13 cellular contexts compared by ENCODE assay signal in the genomic region with DNA sequence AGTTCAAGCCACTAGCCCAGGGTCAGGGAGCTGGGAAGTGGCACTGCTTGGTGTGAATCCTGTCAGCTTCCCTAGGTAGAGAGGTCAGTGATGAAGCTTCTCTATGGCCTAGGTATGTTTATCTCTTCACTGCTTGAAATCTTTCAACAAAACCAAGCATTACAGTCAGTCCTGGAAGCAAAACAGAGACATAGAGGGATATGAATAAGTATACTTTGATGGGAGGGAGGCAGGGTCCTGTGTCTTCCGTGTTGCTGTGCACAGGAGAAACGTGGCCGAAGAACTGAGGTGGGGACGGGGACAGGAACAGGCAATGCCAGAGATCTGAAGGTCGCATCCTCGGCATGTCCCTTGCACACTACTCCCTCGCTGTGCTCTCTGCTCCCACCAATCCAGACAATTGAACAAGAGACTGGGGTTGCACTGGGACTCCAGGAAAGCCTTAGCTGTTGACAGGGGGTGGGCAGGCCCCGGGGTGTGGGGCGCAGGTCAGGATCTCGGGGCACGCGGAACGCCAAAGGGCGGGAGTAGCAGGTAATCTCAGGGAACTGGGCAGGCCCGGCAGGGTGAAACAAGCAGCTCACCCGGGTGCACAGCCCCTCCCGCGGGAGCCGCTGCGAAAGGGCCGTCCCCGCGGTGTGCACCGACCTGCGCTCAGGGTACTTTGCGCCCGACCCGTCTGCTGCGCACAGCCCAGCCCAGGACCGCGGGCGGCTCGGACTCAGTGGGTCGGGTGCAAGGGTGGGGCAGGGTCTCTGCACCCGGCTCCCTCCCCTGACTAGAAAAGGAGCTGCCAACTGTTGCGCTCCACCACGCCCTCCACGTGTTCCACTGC. TPM values are rescaled to one million over a fixed set of nuclear protein-coding genes. Genes with fewer than 3 reads are reported as not detected.
A peak's percentile ranks its signal among the peaks of the same experiment; 100 is the strongest.
DNase-seq lines count a peak whose midpoint lies in the region; TF ChIP-seq lines count a peak whose summit lies in the region.
"Had no signal": no experiment of that assay in that cellular context is flagged by ENCODE, and none has a peak within 500 bp of the region (broad histone marks: within the 10 kb centered on the region; RNA-seq: fewer than 3 reads in every experiment).

A gene (plus strand): TSS at position 810 of the 835 bp plus-strand sequence. CDS start 71 bp downstream, outside the sequence.

- H3K4me2 ChIP-seq in neuronal stem cell (ENCODE audit: insufficient read depth, low read length, poor library complexity, severe bottlenecking): no peak within 1 kb of the TSS
- H3K4me2 ChIP-seq: A549 had no signal

- H3K27ac Mint-ChIP-seq in T-helper 1 cell treated with Interleukin-12 subunit alpha and Interleukin-12 subunit beta and Interleukin-4 antibody, amounts not matched to agents 30 μg/mL and 1 μg/mL, for 36 hours: no peak within 1 kb of the TSS

- H3K27me3 ChIP-seq in Peyer's patch: no peaks in the 10 kb centered on the region
- peaks cover 0 to 4% of the 10 kb centered on the region in 2 donors for H3K27me3 ChIP-seq in esophagus (ENCODE audit: control insufficient read depth in 1 of 2, insufficient read depth in 2 of 2, low read length in 2 of 2)
- peaks cover 42 to 100% (median 96%) of the 10 kb centered on the region in 3 experiments for H3K27me3 ChIP-seq in neuronal stem cell (ENCODE audit: control insufficient read depth in 3 of 3, insufficient read depth in 3 of 3, low read depth in 1 of 3, low read length in 3 of 3)
- H3K27me3 ChIP-seq: ascending aorta had no signal

- DNase-seq in T-helper 1 cell (no peak), Peyer's patch (peak in 2 of 3 donors; percentile 53 to 96), neuronal stem cell (ENCODE audit: low spot score) (no peak), COR-L47 (lab: John Stamatoyannopoulos, UW) (no peak), C1 segment of cervical spinal cord (lab: John Stamatoyannopoulos, UW) (no peak), NCI-H82 treated with DMSO at 0.1 percent for 48 hours (lab: John Stamatoyannopoulos, UW; ENCODE audit: unreplicated experiment) (no peak)
- DNase-seq: activated CD4-positive, CD25-positive, alpha-beta regulatory T cell treated with anti-CD3 and anti-CD28 coated beads, Interleukin-2, amount 50 U/mL, for 72 hours; NCI-H1105 treated with DMSO at 0.1 percent for 48 hours had no signal

- H3K9ac ChIP-seq in neuronal stem cell (ENCODE audit: low read depth, low read length, poor library complexity): no peak within 1 kb of the TSS

- peaks cover 87% of the 10 kb centered on the region for H3K27me3 Mint-ChIP-seq in T-helper 1 cell treated with Interleukin-12 subunit alpha and Interleukin-12 subunit beta and Interleukin-4 antibody, amounts not matched to agents 30 μg/mL and 1 μg/mL, for 36 hours (ENCODE audit: low read depth)

- H3K36me3 Mint-ChIP-seq in T-helper 1 cell treated with Interleukin-12 subunit alpha and Interleukin-12 subunit beta and Interleukin-4 antibody, amounts not matched to agents 30 μg/mL and 1 μg/mL, for 36 hours (ENCODE audit: low read depth): peaks cover 4% of the 10 kb centered on the region

- H3K14ac ChIP-seq in neuronal stem cell (ENCODE audit: low read length): no peak within 1 kb of the TSS

- TF ChIP-seq POLR2A in Peyer's patch (IDR thresholded peaks at IDR 0.05): no peak

- no peak within 1 kb of the TSS for H2BK12ac ChIP-seq in neuronal stem cell (ENCODE audit: low read length)

- H4K8ac ChIP-seq in neuronal stem cell (ENCODE audit: low read depth, low read length): no peak within 1 kb of the TSS

- no peaks in the 10 kb centered on the region for H3K79me1 ChIP-seq in neuronal stem cell (ENCODE audit: low read depth, low read length)

- no peak within 1 kb of the TSS for H4K91ac ChIP-seq in neuronal stem cell (ENCODE audit: low read depth, low read length, poor library complexity)

- H3K4me1 ChIP-seq in Peyer's patch: peaks cover 0 to 21% (median 0%) of the 10 kb centered on the region in 4 donors
- H3K4me1 ChIP-seq in esophagus (ENCODE audit: control insufficient read depth in 2 of 2, insufficient read depth in 2 of 2, low read length in 1 of 2): peaks cover 9 to 17% of the 10 kb centered on the region in 2 donors
- no peaks in the 10 kb centered on the region for H3K4me1 ChIP-seq in neuronal stem cell (ENCODE audit: control insufficient read depth in 2 of 2, insufficient read depth in 1 of 2, low read depth in 1 of 2, low read length in 2 of 2)
- H3K4me1 ChIP-seq: A549 had no signal

- H3K9me3 ChIP-seq in Peyer's patch: no peaks in the 10 kb centered on the region
- H3K9me3 ChIP-seq in esophagus (ENCODE audit: control insufficient read depth in 2 of 2, insufficient read depth in 1 of 2, low read depth in 1 of 2, low read length in 1 of 2): no peaks in the 10 kb centered on the region
- peaks cover 0 to 2% of the 10 kb centered on the region in 2 donors for H3K9me3 ChIP-seq in neuronal stem cell (replicated peaks in 1 of 2; ENCODE audit: control insufficient read depth in 2 of 2, insufficient read depth in 1 of 2, low read depth in 1 of 2, low read length in 2 of 2)
- H3K9me3 ChIP-seq: A549, ascending aorta had no signal

- H3K4me3 ChIP-seq in Peyer's patch (peak within 1 kb of the TSS in 1 of 4 donors; percentile 56), esophagus (ENCODE audit: low read depth in 1 of 2, low read length in 2 of 2) (peak within 1 kb of the TSS; percentile 7 to 22), neuronal stem cell (ENCODE audit: low read length in 2 of 2) (no peak within 1 kb of the TSS)
- H3K4me3 ChIP-seq: A549 had no signal

- H3K9me3 Mint-ChIP-seq in T-helper 1 cell treated with Interleukin-12 subunit alpha and Interleukin-12 subunit beta and Interleukin-4 antibody, amounts not matched to agents 30 μg/mL and 1 μg/mL, for 36 hours: no peaks in the 10 kb centered on the region

- H3K36me3 ChIP-seq in Peyer's patch: no peaks in the 10 kb centered on the region
- no peaks in the 10 kb centered on the region for H3K36me3 ChIP-seq in esophagus (ENCODE audit: control insufficient read depth in 2 of 2, insufficient read depth in 2 of 2, low read length in 1 of 2)
- H3K36me3 ChIP-seq in neuronal stem cell (replicated peaks in 1 of 2; ENCODE audit: control insufficient read depth in 2 of 2, insufficient read depth in 2 of 2, low read length in 2 of 2): no peaks in the 10 kb centered on the region
- H3K36me3 ChIP-seq: ascending aorta had no signal

- peaks cover 23% of the 10 kb centered on the region for H3K4me1 Mint-ChIP-seq in T-helper 1 cell treated with Interleukin-12 subunit alpha and Interleukin-12 subunit beta and Interleukin-4 antibody, amounts not matched to agents 30 μg/mL and 1 μg/mL, for 36 hours (ENCODE audit: low read depth)

- H2AK5ac ChIP-seq in neuronal stem cell (ENCODE audit: low read depth, low read length): no peak within 1 kb of the TSS

- H3K23ac ChIP-seq in neuronal stem cell (ENCODE audit: low read depth, low read length, poor library complexity): peak within 1 kb of the TSS; percentile 40

- WGBS in esophagus, 2 donors: 19% methylated on average over 38 of the region's 38 CpGs
- no CpG with 5 or more reads among the region's 38 CpGs for WGBS in neuronal stem cell (ENCODE audit: extremely low coverage in 2 of 2, insufficient read length in 2 of 2, insufficient replicate concordance in 1 of 2), 2 donors

- no peak within 1 kb of the TSS for H3K4ac ChIP-seq in neuronal stem cell (ENCODE audit: low read length)

- H2BK120ac ChIP-seq in neuronal stem cell (ENCODE audit: low read depth, low read length): no peak within 1 kb of the TSS

- no peak within 1 kb of the TSS for H2BK15ac ChIP-seq in neuronal stem cell (ENCODE audit: low read length)

- peak within 1 kb of the TSS in 1 of 4 donors; percentile 93 for H3K27ac ChIP-seq in Peyer's patch
- no peak within 1 kb of the TSS for H3K27ac ChIP-seq in esophagus (ENCODE audit: low read depth in 2 of 2, low read length in 1 of 2)
- no peak within 1 kb of the TSS for H3K27ac ChIP-seq in neuronal stem cell (replicated peaks; ENCODE audit: low read length)
- H3K27ac ChIP-seq: A549, ascending aorta had no signal

- TF ChIP-seq CTCF in Peyer's patch (IDR thresholded peaks at IDR 0.05): no peak

- peak within 1 kb of the TSS; percentile 14 for H3K4me3 Mint-ChIP-seq in T-helper 1 cell treated with Interleukin-12 subunit alpha and Interleukin-12 subunit beta and Interleukin-4 antibody, amounts not matched to agents 30 μg/mL and 1 μg/mL, for 36 hours

- no peak within 1 kb of the TSS for H2BK5ac ChIP-seq in neuronal stem cell (ENCODE audit: low read length)

- H3K18ac ChIP-seq in neuronal stem cell (ENCODE audit: low read length): peak within 1 kb of the TSS; percentile 51

- no peak within 1 kb of the TSS for H2AFZ ChIP-seq in neuronal stem cell (ENCODE audit: low read length)

RNA-seq across cellular contexts. Expression of the gene that starts here (rescaled TPM):
- 1,000 to 10,000 TPM in 1 of 4 donors, 10 to 100 TPM in 1, 1 to 10 TPM in 1, not detected in 1; 5.8 to 2,098 (median 30.1) TPM for total RNA-seq in Peyer's patch
- polyA plus RNA-seq in esophagus: 10 to 100 TPM; 32.9 to 63.3 TPM
- polyA plus RNA-seq in neuronal stem cell (2013, experiment 1 of 2): not detected
- not detected for polyA plus RNA-seq in neuronal stem cell (2013, experiment 2 of 2)
- total RNA-seq: ascending aorta, SK-MEL-5 had no signal
- polyA plus RNA-seq: A549 had no signal

Comparison
In these comparisons a context has a peak if more than half of its experiments do, and no peak if none do; other contexts are left out.
1. DNase-seq: peak in Peyer's patch (2 of 3); none in T-helper 1 cell (0 of 5), neuronal stem cell (single experiment), COR-L47 (single experiment), C1 segment of cervical spinal cord (0 of 14) and NCI-H82 treated with DMSO at 0.1 percent for 48 hours (single experiment).
2. H3K4me3 ChIP-seq: peak in esophagus (2 of 2); none in neuronal stem cell (0 of 2).